ENCODE assay signal across 9 cellular contexts in genomic region chr2:214809751-214810564, GRCh38. TPM values are rescaled to one million over a fixed set of nuclear protein-coding genes. Genes with fewer than 3 reads are reported as not detected.
DNase-seq lines count a peak whose midpoint lies in the region; ATAC-seq, FAIRE-seq and TF ChIP-seq lines count a peak whose summit lies in the region.
"Had no signal": no experiment of that assay in that cellular context is flagged by ENCODE, and none has a peak within 500 bp of the region (broad histone marks: within the 10 kb centered on the region; RNA-seq: fewer than 3 reads in every experiment).

No MANE protein-coding gene starts in this region.

- H3K4me3 ChIP-seq in BJ (ENCODE audit: low read depth, low read length), result peak overlapping the region; percentile 88

- no peak for TF ChIP-seq CTCF in BJ (IDR thresholded peaks at IDR 0.05; ENCODE audit: insufficient read depth, low read depth, low read length)

- DNase-seq in BJ (ENCODE audit: low read depth) (peak; percentile 90), GM19239 (ENCODE audit: insufficient read length, low spot score) (peak; percentile 69), NCI-H524 treated with DMSO at 0.1 percent for 48 hours (lab: John Stamatoyannopoulos, UW) (peak; percentile 86), cortex of kidney (lab: John Stamatoyannopoulos, UW) (peak; percentile 96), left lobe of liver (ENCODE audit: low spot score) (peak; percentile 100)
- peak; percentile 100 for DNase-seq in activated CD4-positive, alpha-beta T cell treated with anti-CD3 and anti-CD28 coated beads for 48 hours
- DNase-seq in stimulated activated CD4-positive, alpha-beta T cell treated with anti-CD3 and anti-CD28 coated beads, Interleukin-2, amount 100 ng/mL, for 24 hours, result peak; percentile 100

- no peaks in the 10 kb centered on the region for H3K36me3 ChIP-seq in BJ (ENCODE audit: control insufficient read depth, insufficient read depth, low read length)

- FAIRE-seq in GM19239 (lab: Jason Lieb, UNC), result peak; percentile 90
- FAIRE-seq: islet of Langerhans had no signal

- ATAC-seq in HG03442 (IDR thresholded peaks at IDR 0.05; ENCODE audit: unreplicated experiment) (peak; percentile 87), left lobe of liver (peak; percentile 91)

- POLR2A ChIA-PET in BJ (lab: Charles Lee), result interaction anchor here (0.6 kb wide), 4 partner anchors 505 to 1814 kb away, joined by 3 to 16 read pairs (median 10); no protein-coding TSS in a partner anchor

- H3K27me3 ChIP-seq in BJ (ENCODE audit: control insufficient read depth, insufficient read depth, low read length), result no peaks in the 10 kb centered on the region

- CTCF ChIA-PET in BJ (lab: Yijun Ruan, JAX), result interaction anchor here (0.7 kb wide), 1 partner anchor 10 kb away, joined by 3 read pairs; no protein-coding TSS in a partner anchor

RNA-seq across cellular contexts. Expression of gene BARD1, which starts 0.5 kb away (rescaled TPM):
- 6.6 and 6.9 TPM in 2 replicates for polyA plus RNA-seq in BJ (2011; rRNA removed)
- polyA minus RNA-seq in BJ (2011; rRNA and poly(A)+ RNA removed), result 27.4 and 30.3 TPM in 2 replicates
- total RNA-seq in left lobe of liver, result 0.83 TPM

Comparison
In these comparisons a context has a peak if more than half of its experiments do, and no peak if none do; other contexts are left out.
1. Peak in every context shown above with its lines: DNase-seq, ATAC-seq and H3K4me3 ChIP-seq.